8 cellular contexts compared by ENCODE assay signal in the genomic region with DNA sequence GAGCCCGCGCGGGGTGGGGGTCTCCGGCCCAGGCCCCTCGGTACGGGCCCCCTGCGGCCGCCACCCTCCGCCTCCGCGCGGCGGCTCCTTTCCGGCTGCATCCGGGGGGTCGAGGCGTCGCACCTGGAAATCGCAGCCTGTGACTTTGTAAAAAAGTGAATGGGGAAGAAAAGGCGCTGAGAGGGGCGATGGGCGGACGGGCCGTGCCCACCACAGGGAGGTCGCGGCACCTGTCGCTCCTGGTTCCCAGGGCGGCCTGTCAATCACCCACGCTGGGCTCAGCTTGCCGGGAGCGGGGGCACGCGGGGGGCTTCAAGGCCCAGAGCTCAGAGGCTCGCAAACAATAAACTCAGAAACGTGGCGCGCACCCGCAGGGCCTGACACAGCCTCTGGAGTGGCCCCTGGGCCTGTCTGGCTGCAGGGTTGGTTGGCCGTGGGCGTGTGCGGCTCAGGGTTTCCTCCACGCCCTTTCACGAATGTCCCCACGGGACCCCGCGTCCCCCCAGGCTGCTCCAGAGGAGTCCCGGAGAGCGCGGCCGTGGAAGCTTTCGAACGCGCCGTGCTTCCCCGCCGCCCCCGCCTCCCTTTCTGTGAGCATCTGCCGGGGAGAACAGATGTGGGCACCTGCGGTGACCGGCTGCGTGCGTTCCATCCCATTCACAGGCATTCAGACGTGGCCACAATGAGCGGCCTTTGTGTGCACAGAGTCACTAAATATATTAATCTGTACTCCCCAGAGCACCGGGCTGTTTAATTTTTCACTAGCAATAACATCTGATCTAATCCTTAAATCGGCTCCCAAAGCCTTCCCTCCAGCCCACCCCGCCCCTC. TPM values are rescaled to one million over a fixed set of nuclear protein-coding genes. Genes with fewer than 3 reads are reported as not detected.
DNase-seq lines count a peak whose midpoint lies in the region; ATAC-seq, FAIRE-seq and TF ChIP-seq lines count a peak whose summit lies in the region.

No MANE protein-coding gene starts in this region.

- H4K91ac ChIP-seq in H1 (replicated peaks; ENCODE audit: insufficient read length, low read length) = peak overlapping the region; percentile 81
- H4K91ac ChIP-seq in trophoblast cell (ENCODE audit: low read depth, low read length) = no peak overlapping the region

- no peak for TF ChIP-seq CTCF in H1 (IDR thresholded peaks at IDR 0.05; ENCODE audit: control extremely low read depth in 1 of 3, insufficient read depth in 1 of 3, low read depth in 1 of 3, low read length in 3 of 3)

- H3K23ac ChIP-seq in H1 (ENCODE audit: insufficient read length) (no peak overlapping the region), trophoblast cell (ENCODE audit: low read length) (no peak overlapping the region)

- CTCF ChIA-PET in H1 (lab: Charles Lee; ENCODE audit: partially characterized antibody) = interaction anchor here (1.1 to 1.3 kb wide), 2 partner anchors 9 to 146 kb away, joined by 3 to 5 read pairs; no protein-coding TSS in a partner anchor

- peak overlapping the region; percentile 80; the same call in 1 of the 2 replicates for H3K18ac ChIP-seq in H1 (ENCODE audit: extremely low read depth, low read length)
- no peak overlapping the region for H3K18ac ChIP-seq in trophoblast cell (ENCODE audit: low read length)

- H3K79me1 ChIP-seq in H1 (ENCODE audit: low read depth, low read length) (no peaks in the 10 kb centered on the region), trophoblast cell (ENCODE audit: low read length) (no peaks in the 10 kb centered on the region)

- no peak overlapping the region for H2BK20ac ChIP-seq in H1 (ENCODE audit: low read length)

- WGBS in H1 (ENCODE audit: extremely low coverage in 1 of 2, insufficient coverage in 1 of 2, insufficient read length in 1 of 2, insufficient replicate concordance in 2 of 2, low coverage in 1 of 2, low lambda C conversion rate in 2 of 2, missing lambda C conversion rate in 1 of 2), 2 experiments = 4% methylated on average over 38 of the region's 67 CpGs; no CpG with 5 or more reads in 1 of the 2 experiments
- WGBS in trophoblast cell (ENCODE audit: extremely low coverage, insufficient coverage, insufficient read length) = no CpG with 5 or more reads among the region's 67 CpGs

- DNase-seq in DMS79 treated with DMSO at 0.1 percent for 48 hours (lab: John Stamatoyannopoulos, UW) (peak; percentile 48), NCI-H146 treated with DMSO at 0.1 percent for 48 hours (lab: John Stamatoyannopoulos, UW; ENCODE audit: unreplicated experiment) (peak; percentile 81), H1 (ENCODE audit: low read depth in 1 of 2, low spot score in 2 of 2) (peak in 1 of 2 experiments; percentile 63), trophoblast cell (peak in 1 of 2 donors; percentile 34), Karpas-422 (no peak)

- no peak overlapping the region for H4K5ac ChIP-seq in H1 (ENCODE audit: insufficient read length, low read depth, low read length)

- H2BK120ac ChIP-seq in H1 (replicated peaks; ENCODE audit: low read depth, low read length) (no peak overlapping the region), trophoblast cell (ENCODE audit: insufficient read depth, low read length, poor library complexity) (no peak overlapping the region)

- H2AFZ ChIP-seq in H1 (ENCODE audit: low read length) (no peak overlapping the region), trophoblast cell (ENCODE audit: insufficient read depth, low read length, poor library complexity) (no peak overlapping the region), Karpas-422 (ENCODE audit: low read length) (no peak overlapping the region)

- H2BK12ac ChIP-seq in H1 (ENCODE audit: low read depth, low read length) = peak overlapping the region; percentile 80; the same call in 1 of the 2 replicates
- no peak overlapping the region for H2BK12ac ChIP-seq in trophoblast cell (ENCODE audit: low read length)

- no peak for TF ChIP-seq RAD21 in H1 (IDR thresholded peaks at IDR 0.05 in 1 of 2, conservative IDR thresholded peaks at IDR 0.05 in 1 of 2; ENCODE audit: low read depth in 2 of 2, low read length in 2 of 2)

- H2BK15ac ChIP-seq in H1 (ENCODE audit: low read length) = no peak overlapping the region

- TF ChIP-seq EP300 in H1 (IDR thresholded peaks at IDR 0.05; ENCODE audit: borderline replicate concordance in 1 of 2, low read depth in 2 of 2, low read length in 2 of 2) = no peak

- H3K9ac ChIP-seq in H1 (replicated peaks in 1 of 4; ENCODE audit: extremely low read depth in 1 of 4, low read depth in 3 of 4, low read length in 3 of 4) (peak overlapping the region in 1 of 4 experiments; percentile 44; a peak in 2 of 7 replicates), trophoblast cell (ENCODE audit: low read length) (no peak overlapping the region), Karpas-422 (ENCODE audit: low read length) (no peak overlapping the region)

- H3K36me3 ChIP-seq in H1 (ENCODE audit: control insufficient read depth in 2 of 4, insufficient read depth in 4 of 4, low read length in 3 of 4) (peaks cover 0 to 6% (median 0%) of the 10 kb centered on the region in 4 experiments; a peak in 1 of 8 replicates), trophoblast cell (ENCODE audit: control insufficient read depth in 1 of 2, insufficient read depth in 2 of 2, low read length in 2 of 2) (no peaks in the 10 kb centered on the region), Karpas-422 (ENCODE audit: insufficient read depth, low read length) (no peaks in the 10 kb centered on the region)

- H3K14ac ChIP-seq in H1 (ENCODE audit: insufficient read length) (no peak overlapping the region), trophoblast cell (ENCODE audit: low read length) (no peak overlapping the region)

- H4K8ac ChIP-seq in H1 (ENCODE audit: extremely low read depth, insufficient read depth, low read length) = peak overlapping the region; percentile 89; the same call in 1 of the 2 replicates
- H4K8ac ChIP-seq in trophoblast cell (ENCODE audit: low read depth, low read length) = no peak overlapping the region

- peak overlapping the region; percentile 8 to 77 (median 16); a peak in 5 of 8 replicates for H3K4me3 ChIP-seq in H1 (ENCODE audit: extremely low read depth in 1 of 4, insufficient read depth in 2 of 4, low read depth in 3 of 4, low read length in 4 of 4)
- no peak overlapping the region for H3K4me3 ChIP-seq in trophoblast cell (ENCODE audit: low read depth, low read length)
- no peak overlapping the region for H3K4me3 ChIP-seq in Karpas-422 (ENCODE audit: low read length)

- H3K56ac ChIP-seq in H1 (replicated peaks; ENCODE audit: insufficient read length, low read depth, low read length) = no peak overlapping the region

- no peaks in the 10 kb centered on the region for H3K9me2 ChIP-seq in Karpas-422 (replicated peaks; ENCODE audit: insufficient read depth, low read length)

- H2BK5ac ChIP-seq in H1 (ENCODE audit: low read depth, low read length) (no peak overlapping the region), trophoblast cell (ENCODE audit: low read depth, low read length, poor library complexity) (no peak overlapping the region)

- POLR2A ChIA-PET in H1 (lab: Charles Lee; ENCODE audit: partially characterized antibody) = no interaction called here

- H3K4ac ChIP-seq in H1 (replicated peaks; ENCODE audit: insufficient read length, low read depth, low read length) (no peak overlapping the region), trophoblast cell (ENCODE audit: low read depth, low read length) (no peak overlapping the region)

- H3K4me1 ChIP-seq in H1 (replicated peaks in 1 of 4; ENCODE audit: control insufficient read depth in 3 of 4, insufficient read depth in 4 of 4, low read length in 3 of 4) (peaks cover 17 to 35% (median 18%) of the 10 kb centered on the region in 4 experiments), trophoblast cell (ENCODE audit: control insufficient read depth in 1 of 2, insufficient read depth in 2 of 2, low read length in 2 of 2) (peaks cover 9 to 19% of the 10 kb centered on the region in 2 experiments), Karpas-422 (ENCODE audit: low read length) (peaks cover 11% of the 10 kb centered on the region)

- peaks cover 11% of the 10 kb centered on the region; the same call in 1 of the 2 replicates for H3K23me2 ChIP-seq in H1 (ENCODE audit: low read depth, low read length)

- H3K4me2 ChIP-seq in H1 (ENCODE audit: insufficient read depth in 1 of 2, low read depth in 2 of 2, low read length in 2 of 2) = peak overlapping the region; percentile 71 to 94
- H3K4me2 ChIP-seq in trophoblast cell (ENCODE audit: low read length) = peak overlapping the region; percentile 99
- no peak overlapping the region for H3K4me2 ChIP-seq in Karpas-422 (ENCODE audit: low read depth, low read length, poor library complexity, severe bottlenecking)

- H3K79me2 ChIP-seq in H1 (ENCODE audit: control insufficient read depth in 1 of 2, insufficient read depth in 2 of 2, low read length in 2 of 2) (no peaks in the 10 kb centered on the region), trophoblast cell (ENCODE audit: control insufficient read depth, insufficient read depth, low read length, poor library complexity) (no peaks in the 10 kb centered on the region), Karpas-422 (ENCODE audit: low read length) (no peaks in the 10 kb centered on the region)

- no peak overlapping the region for H4K12ac ChIP-seq in trophoblast cell (ENCODE audit: low read depth, low read length)

- H4K20me1 ChIP-seq in H1 (replicated peaks in 1 of 2; ENCODE audit: control insufficient read depth in 1 of 2, insufficient read depth in 2 of 2, low read length in 2 of 2) (peaks cover 0 to 5% of the 10 kb centered on the region in 2 experiments), Karpas-422 (ENCODE audit: insufficient read depth, low read depth, low read length) (peaks cover 7% of the 10 kb centered on the region)

- no peak for FAIRE-seq in H1 (lab: Jason Lieb, UNC)

- H3K9me3 ChIP-seq in H1 (ENCODE audit: insufficient read depth in 2 of 2, low read depth in 1 of 2, low read length in 1 of 2) (peaks cover 13 to 15% of the 10 kb centered on the region in 2 experiments), trophoblast cell (ENCODE audit: insufficient read depth, low read depth, low read length) (peaks cover 19% of the 10 kb centered on the region), Karpas-422 (ENCODE audit: low read length) (no peaks in the 10 kb centered on the region)

- H3K27ac ChIP-seq in H1 (ENCODE audit: low read depth, low read length) (no peak overlapping the region), trophoblast cell (ENCODE audit: low read depth, low read length) (no peak overlapping the region), Karpas-422 (ENCODE audit: low read length) (no peak overlapping the region)

- H3K27me3 ChIP-seq in H1 (replicated peaks in 1 of 4; ENCODE audit: control insufficient read depth in 3 of 4, extremely low read depth in 1 of 4, insufficient read depth in 3 of 4, low read length in 3 of 4) (peaks cover 31 to 47% (median 43%) of the 10 kb centered on the region in 4 experiments), trophoblast cell (ENCODE audit: insufficient read depth, low read length) (peaks cover 60% of the 10 kb centered on the region), Karpas-422 (ENCODE audit: low read length) (no peaks in the 10 kb centered on the region)

- peak in 1 of 2 experiments; percentile 25; a peak in 1 of 3 replicates for TF ChIP-seq POLR2A in H1 (IDR thresholded peaks at IDR 0.05; ENCODE audit: control extremely low read depth in 1 of 2, low read depth in 2 of 2, low read length in 2 of 2)

- H2AK5ac ChIP-seq in H1 (ENCODE audit: low read depth, low read length) = no peak overlapping the region
- no peak overlapping the region for H2AK5ac ChIP-seq in trophoblast cell (ENCODE audit: low read length)

- ATAC-seq in GM19023 (IDR thresholded peaks at IDR 0.05; ENCODE audit: unreplicated experiment) = no peak
- ATAC-seq in GM18519 (IDR thresholded peaks at IDR 0.05; ENCODE audit: low FRiP score, unreplicated experiment) = no peak
- no peak for ATAC-seq in HG02938 (IDR thresholded peaks at IDR 0.05; ENCODE audit: unreplicated experiment)

RNA-seq across cellular contexts. Expression of a gene that starts 6.1 kb away (rescaled TPM):
- total RNA-seq in H1 (2021; fragmentation: NEBNext Ultra II Directional; extraction: Animal tissue kit (Norgen Biotek cat#: 25700)) = 3.8 and 5.6 TPM in 2 replicates
- polyA plus RNA-seq in H1 (2011; rRNA removed) = 1.7 and 3.1 TPM in 2 replicates
- 3.3 TPM for polyA plus RNA-seq in H1 (2011; cell fraction: cytosol; rRNA removed)
- polyA plus RNA-seq in H1 (2011; cell fraction: nucleus; rRNA removed) = 8.7 TPM
- 1.5 to 2.8 TPM (median 2.7 TPM) in 4 replicates for polyA plus RNA-seq in H1 (2012, experiment 1 of 2)
- polyA plus RNA-seq in H1 (2012, experiment 2 of 2) = 1.5 TPM
- 1.4 TPM for polyA plus RNA-seq in H1 (2013, experiment 1 of 2)
- polyA plus RNA-seq in H1 (2013, experiment 2 of 2) = 1.0 TPM
- 0.39 and 0.95 TPM in 2 replicates for polyA minus RNA-seq in H1 (2011; rRNA and poly(A)+ RNA removed)
- 2.3 TPM for polyA minus RNA-seq in H1 (2011; cell fraction: cytosol; rRNA and poly(A)+ RNA removed)
- 2.6 TPM for polyA minus RNA-seq in H1 (2011; cell fraction: nucleus; rRNA and poly(A)+ RNA removed)
- polyA plus RNA-seq in trophoblast cell (2013) = 5.2 and 5.8 TPM in 2 replicates
- 0.18 and 0.26 TPM in 2 replicates for total RNA-seq in Karpas-422 (2014; rRNA removed; shearing (Covaris generic); ENCODE audit: low replicate concordance)

RNA-seq across cellular contexts. Expression of a gene that starts 9.6 kb away (rescaled TPM):
- 12.0 and 12.5 TPM in 2 replicates for total RNA-seq in H1 (2021; fragmentation: NEBNext Ultra II Directional; extraction: Animal tissue kit (Norgen Biotek cat#: 25700))
- polyA plus RNA-seq in H1 (2011; rRNA removed) = 4.2 and 5.1 TPM in 2 replicates
- 5.8 TPM for polyA plus RNA-seq in H1 (2011; cell fraction: cytosol; rRNA removed)
- 11.3 TPM for polyA plus RNA-seq in H1 (2011; cell fraction: nucleus; rRNA removed)
- polyA plus RNA-seq in H1 (2012, experiment 1 of 2) = 6.9 to 9.1 TPM (median 8.0 TPM) in 4 replicates
- polyA plus RNA-seq in H1 (2012, experiment 2 of 2) = 1.6 TPM
- 8.2 TPM for polyA plus RNA-seq in H1 (2013, experiment 1 of 2)
- 8.6 TPM for polyA plus RNA-seq in H1 (2013, experiment 2 of 2)
- 22.0 and 30.5 TPM in 2 replicates for polyA minus RNA-seq in H1 (2011; rRNA and poly(A)+ RNA removed)
- polyA minus RNA-seq in H1 (2011; cell fraction: cytosol; rRNA and poly(A)+ RNA removed) = 6.2 TPM
- 35.7 TPM for polyA minus RNA-seq in H1 (2011; cell fraction: nucleus; rRNA and poly(A)+ RNA removed)
- 17.9 and 18.0 TPM in 2 replicates for polyA plus RNA-seq in trophoblast cell (2013)
- 22.4 and 32.1 TPM in 2 replicates for total RNA-seq in Karpas-422 (2014; rRNA removed; shearing (Covaris generic); ENCODE audit: low replicate concordance)

Comparison
In these comparisons a context has a peak if more than half of its experiments do, and no peak if none do; other contexts are left out.
1. H3K4me3 ChIP-seq: peak in H1 (4 of 4); none in trophoblast cell (single experiment) and Karpas-422 (single experiment).